Comparison of ENCODE assay signal across 19 cellular contexts in genomic region chr12:28539691-28540323, GRCh38.
DNase-seq lines count a peak whose midpoint lies in the region; ATAC-seq, FAIRE-seq and TF ChIP-seq lines count a peak whose summit lies in the region.
"Had no signal": no experiment of that assay in that cellular context is flagged by ENCODE, and none has a peak within 500 bp of the region (broad histone marks: within the 10 kb centered on the region; RNA-seq: fewer than 3 reads in every experiment).

No MANE protein-coding gene starts in this region.

- no TSS peak for BruUV-seq in HepG2 (replicated peaks; lab: Mats Ljungman, UMichigan)
- no TSS peak for BruUV-seq in PC-9 (replicated peaks; lab: Mats Ljungman, UMichigan)
- BruUV-seq in MCF 10A (replicated peaks; lab: Mats Ljungman, UMichigan): no TSS peak

- no peak overlapping the region for H2AFZ ChIP-seq in HepG2 (ENCODE audit: low read length)
- H2AFZ ChIP-seq in PC-9: no peak overlapping the region

- H3K27me3 Mint-ChIP-seq in MCF 10A (ENCODE audit: insufficient read depth, unreplicated experiment): no peaks in the 10 kb centered on the region

- H3K4me3 ChIP-seq in HepG2 (replicated peaks in 1 of 3; ENCODE audit: insufficient read depth in 1 of 3, low read depth in 2 of 3, low read length in 3 of 3): no peak overlapping the region
- no peak overlapping the region for H3K4me3 ChIP-seq in right lobe of liver
- H3K4me3 ChIP-seq in PC-9: no peak overlapping the region
- no peak overlapping the region for H3K4me3 ChIP-seq in skeletal muscle satellite cell (ENCODE audit: low read length)

- no peak overlapping the region for H3K4me2 ChIP-seq in HepG2 (ENCODE audit: low read depth, low read length)
- H3K4me2 ChIP-seq in PC-9: peak overlapping the region; percentile 45
- peak overlapping the region; percentile 49 for H3K4me2 ChIP-seq in skeletal muscle satellite cell (ENCODE audit: low read length)

- H3K36me3 Mint-ChIP-seq in MCF 10A (ENCODE audit: insufficient read depth, unreplicated experiment): no peaks in the 10 kb centered on the region
- H3K36me3 Mint-ChIP-seq: CD14-positive monocyte had no signal

- no peak overlapping the region for H3K27ac Mint-ChIP-seq in MCF 10A (ENCODE audit: low read depth, unreplicated experiment)
- H3K27ac Mint-ChIP-seq: CD14-positive monocyte had no signal

- CTCF ChIA-PET in HepG2 (lab: Yijun Ruan, JAX; ENCODE audit: low intra/inter-chr PET ratio, low total read pairs) (no interaction called here), PC-9 (lab: Charles Lee) (no interaction called here), MCF 10A (lab: Yijun Ruan, JAX) (no interaction called here)

- no peaks in the 10 kb centered on the region for H3K9me2 ChIP-seq in PC-9 (ENCODE audit: insufficient read depth)

- no peaks in the 10 kb centered on the region for H3K4me1 ChIP-seq in HepG2 (ENCODE audit: insufficient read depth, low read length)
- no peaks in the 10 kb centered on the region for H3K4me1 ChIP-seq in right lobe of liver
- H3K4me1 ChIP-seq in PC-9 (replicated peaks; ENCODE audit: insufficient read depth): peaks cover 19% of the 10 kb centered on the region
- H3K4me1 ChIP-seq in skeletal muscle satellite cell (ENCODE audit: control insufficient read depth, insufficient read depth, low read length): peaks cover 39% of the 10 kb centered on the region

- H3K27ac ChIP-seq in HepG2 (ENCODE audit: extremely low read length, insufficient read depth, low read length) (no peak overlapping the region), right lobe of liver (no peak overlapping the region), PC-9 (peak overlapping the region; percentile 55), epithelial cell of prostate (peak overlapping the region; percentile 25)

- no peaks in the 10 kb centered on the region for H3K36me3 ChIP-seq in HepG2 (replicated peaks in 1 of 2; ENCODE audit: control insufficient read depth in 1 of 2, insufficient read depth in 2 of 2, low read length in 2 of 2)
- H3K36me3 ChIP-seq in right lobe of liver: no peaks in the 10 kb centered on the region
- no peaks in the 10 kb centered on the region for H3K36me3 ChIP-seq in PC-9 (ENCODE audit: low read depth)
- no peaks in the 10 kb centered on the region for H3K36me3 ChIP-seq in skeletal muscle satellite cell (ENCODE audit: insufficient read depth, low read length)

- TF ChIP-seq CTCF in HepG2 (CRISPR knock-in tag; IDR thresholded peaks at IDR 0.05) (no peak), right lobe of liver (IDR thresholded peaks at IDR 0.05) (no peak), PC-9 (conservative IDR thresholded peaks at IDR 0.05) (no peak), MCF 10A (IDR thresholded peaks at IDR 0.05; ENCODE audit: unreplicated experiment) (no peak)

- intact Hi-C loops in HepG2 (cut with micrococcal nuclease; ENCODE audit: unreplicated experiment) (no loop called here), right lobe of liver (cut with DNase I) (no loop called here), PC-9 (cut with micrococcal nuclease; ENCODE audit: unreplicated experiment) (no loop called here), MCF 10A (cut with micrococcal nuclease) (loop anchor here (5.0 to 10.0 kb wide), 2 partner anchors 348 to 365 kb away; partner anchors contain the start of gene CCDC91)

- H3K9me3 ChIP-seq in HepG2 (ENCODE audit: low read length) (no peaks in the 10 kb centered on the region), right lobe of liver (no peaks in the 10 kb centered on the region), PC-9 (ENCODE audit: insufficient read depth, low read depth) (no peaks in the 10 kb centered on the region; the same call in 1 of the 2 replicates), skeletal muscle satellite cell (replicated peaks; ENCODE audit: low read length) (no peaks in the 10 kb centered on the region)

- peaks cover 3% of the 10 kb centered on the region; the same call in 1 of the 2 replicates for H3F3A ChIP-seq in PC-9 (ENCODE audit: insufficient read depth, low read depth)

- no peak for ATAC-seq in HepG2
- no peak for ATAC-seq in right lobe of liver
- no peak for ATAC-seq in GM21526 (IDR thresholded peaks at IDR 0.05; ENCODE audit: low FRiP score, unreplicated experiment)
- ATAC-seq: Right ventricle myocardium inferior, SK-N-SH treated with all-trans-retinoic acid at 6 μM for 48 hours had no signal

- H4K20me1 ChIP-seq in HepG2 (ENCODE audit: insufficient read depth, low read length) (no peaks in the 10 kb centered on the region), PC-9 (ENCODE audit: insufficient read depth) (no peaks in the 10 kb centered on the region)

- H3K79me2 ChIP-seq in HepG2 (ENCODE audit: insufficient read depth, low read length): no peaks in the 10 kb centered on the region
- no peaks in the 10 kb centered on the region for H3K79me2 ChIP-seq in PC-9 (ENCODE audit: low read depth)

- peaks cover 8% of the 10 kb centered on the region for H3K9me3 Mint-ChIP-seq in MCF 10A (ENCODE audit: unreplicated experiment)

- H3K9ac ChIP-seq in HepG2 (ENCODE audit: insufficient read depth, low read depth, low read length) (no peak overlapping the region), skeletal muscle satellite cell (ENCODE audit: low read depth, low read length) (no peak overlapping the region)

- DNase-seq in HepG2 (ENCODE audit: low spot score) (no peak), right lobe of liver (no peak), PC-9 (no peak), epithelial cell of prostate (ENCODE audit: low read depth, low spot score) (no peak), cerebellar nuclear complex (lab: John Stamatoyannopoulos, UW) (no peak), MCF 10A (ENCODE audit: unreplicated experiment) (no peak)
- DNase-seq: 8988T, COR-L47, DMS153, GDM1, GOT3, NCI-H1092, NCI-H1694 had no signal

- TF ChIP-seq EP300 in HepG2 (IDR thresholded peaks at IDR 0.05; ENCODE audit: low read depth in 2 of 2, low read length in 2 of 2): no peak
- TF ChIP-seq EP300 in HepG2 (CRISPR knock-in tag; IDR thresholded peaks at IDR 0.05; ENCODE audit: borderline replicate concordance): no peak

- H3K4me1 Mint-ChIP-seq in MCF 10A (ENCODE audit: insufficient read depth, unreplicated experiment): peaks cover 7% of the 10 kb centered on the region

- TF ChIP-seq RAD21 in HepG2 (CRISPR knock-in tag; IDR thresholded peaks at IDR 0.05): no peak

- FAIRE-seq in HepG2 (lab: Jason Lieb, UNC): no peak
- FAIRE-seq: GM12892 had no signal

- H3K27me3 ChIP-seq in HepG2 (ENCODE audit: control insufficient read depth in 1 of 2, insufficient read depth in 2 of 2, low read length in 2 of 2) (no peaks in the 10 kb centered on the region), right lobe of liver (no peaks in the 10 kb centered on the region), PC-9 (ENCODE audit: insufficient read depth, low read depth) (no peaks in the 10 kb centered on the region), skeletal muscle satellite cell (ENCODE audit: control insufficient read depth, insufficient read depth, low read length) (no peaks in the 10 kb centered on the region)

- no peak for TF ChIP-seq POLR2A in HepG2 (IDR thresholded peaks at IDR 0.05; ENCODE audit: insufficient read depth in 1 of 2, low read depth in 2 of 2, low read length in 2 of 2)
- no peak for TF ChIP-seq POLR2A in right lobe of liver (IDR thresholded peaks at IDR 0.05)

- H3K4me3 Mint-ChIP-seq in MCF 10A (ENCODE audit: unreplicated experiment): no peak overlapping the region
- H3K4me3 Mint-ChIP-seq: CD14-positive monocyte had no signal

- in situ Hi-C loops in HepG2 (cut with HindIII; ENCODE audit: extremely low pct_ligation_motif_present, low pct_unique_long_range_greater_than_20kb): no loop called here

- WGBS in HepG2 (ENCODE audit: low lambda C conversion rate): 33% methylated on average over 4 of the region's 4 CpGs
- WGBS in right lobe of liver (ENCODE audit: insufficient coverage, low coverage, low lambda C conversion rate, missing lambda C conversion rate): 100% methylated on average over 2 of the region's 4 CpGs

- POLR2A ChIA-PET in HepG2 (lab: Yijun Ruan, JAX): no interaction called here
- POLR2A ChIA-PET in PC-9 (lab: Charles Lee; ENCODE audit: unreplicated experiment): no interaction called here
- POLR2A ChIA-PET in MCF 10A (lab: Yijun Ruan, JAX): interaction anchor here (0.6 kb wide), 1 partner anchor 463 kb away, joined by 3 read pairs; no protein-coding TSS in a partner anchor

TF ChIP-seq in HepG2, 621 proteins besides CTCF, POLR2A, EP300 and RAD21:
- TF ChIP-seq ATF7 (IDR thresholded peaks at IDR 0.05) (0 out of 2 replicates have a peak, but pooled peaks have one; percentile 14), ATF7 (CRISPR knock-in tag; IDR thresholded peaks at IDR 0.05) (no peak), SALL2 (CRISPR knock-in tag; IDR thresholded peaks at IDR 0.05) (no peak), NR2F2 (IDR thresholded peaks at IDR 0.05; ENCODE audit: borderline replicate concordance, low read depth) (no peak), ZNF331 (CRISPR knock-in tag; IDR thresholded peaks at IDR 0.05) (no peak)

Comparison
In these comparisons a context has a peak if more than half of its experiments do, and no peak if none do; other contexts are left out.
1. H3K27ac ChIP-seq: peak in PC-9 (single experiment) and epithelial cell of prostate (single experiment); none in HepG2 (single experiment) and right lobe of liver (0 of 3).